In genomic region chr10:73251683-73252444, GRCh38 we compare ENCODE assay signal across 1 cellular context.
TF ChIP-seq lines count a peak whose summit lies in the region.

No MANE protein-coding gene starts in this region.

TF ChIP-seq in K562, 482 proteins besides CTCF, POLR2A, EP300 and RAD21 (continued from another document and continues in another):
- TF ChIP-seq FOXP4 (CRISPR knock-in tag; IDR thresholded peaks at IDR 0.05; ENCODE audit: borderline replicate concordance): peak; percentile 86; the same call in 1 of the 2 replicates
- TF ChIP-seq KHSRP (IDR thresholded peaks at IDR 0.05): 0 out of 2 replicates have a peak, but pooled peaks have one; percentile 19
- TF ChIP-seq DMBX1 (CRISPR knock-in tag; IDR thresholded peaks at IDR 0.05; ENCODE audit: borderline replicate concordance): 0 out of 2 replicates have a peak, but pooled peaks have one; percentile 23
- 0 out of 2 replicates have a peak, but pooled peaks have one; percentile 8 for TF ChIP-seq MEF2D (tag; conservative IDR thresholded peaks at IDR 0.05; ENCODE audit: low read depth)
- no peak for TF ChIP-seq EWSR1 (IDR thresholded peaks at IDR 0.05; ENCODE audit: borderline replicate concordance, low read depth, partially characterized antibody)
- TF ChIP-seq EHMT2 (IDR thresholded peaks at IDR 0.05): peak; percentile 32; the same call in 1 of the 2 replicates
- TF ChIP-seq ZNF707 (CRISPR knock-in tag; conservative IDR thresholded peaks at IDR 0.05): 0 out of 2 replicates have a peak, but pooled peaks have one; percentile 8
- TF ChIP-seq ZBTB26 (CRISPR knock-in tag; IDR thresholded peaks at IDR 0.05): no peak
- peak; percentile 61; the same call in 1 of the 2 replicates for TF ChIP-seq CEBPG (CRISPR knock-in tag; IDR thresholded peaks at IDR 0.05)
- TF ChIP-seq CEBPG (tag; conservative IDR thresholded peaks at IDR 0.05 in 1 of 2, IDR thresholded peaks at IDR 0.05 in 1 of 2): peak; percentile 43 to 64
- 0 out of 2 replicates have a peak, but pooled peaks have one; percentile 24 for TF ChIP-seq SMAD3 (CRISPR knock-in tag; conservative IDR thresholded peaks at IDR 0.05)
- TF ChIP-seq SRF (CRISPR knock-in tag; IDR thresholded peaks at IDR 0.05): 0 out of 4 replicates have a peak, but pooled peaks of 1 of the 2 experiments have one; percentile 37
- TF ChIP-seq THRAP3 (IDR thresholded peaks at IDR 0.05; ENCODE audit: borderline replicate concordance): 0 out of 2 replicates have a peak, but pooled peaks have one; percentile 52
- TF ChIP-seq ZBTB7A (IDR thresholded peaks at IDR 0.05; ENCODE audit: borderline replicate concordance, control insufficient read depth, low read depth, low read length): 0 out of 2 replicates have a peak, but pooled peaks have one; percentile 10
- TF ChIP-seq ZNF239 (CRISPR knock-in tag; IDR thresholded peaks at IDR 0.05): peak; percentile 17
- 0 out of 2 replicates have a peak, but pooled peaks have one; percentile 6 for TF ChIP-seq ZSCAN32 (CRISPR knock-in tag; IDR thresholded peaks at IDR 0.05)
- TF ChIP-seq ZNF57 (CRISPR knock-in tag; IDR thresholded peaks at IDR 0.05): peak; percentile 76; the same call in 1 of the 2 replicates
- no peak for TF ChIP-seq SIX5 (IDR thresholded peaks at IDR 0.05; ENCODE audit: borderline replicate concordance in 1 of 2, insufficient read depth in 1 of 2, low read depth in 1 of 2, low read length in 2 of 2)
- no peak for TF ChIP-seq THRA (IDR thresholded peaks at IDR 0.05)
- no peak for TF ChIP-seq MYBL2 (IDR thresholded peaks at IDR 0.05; ENCODE audit: low read depth)
- TF ChIP-seq MYBL2 (CRISPR knock-in tag; IDR thresholded peaks at IDR 0.05; ENCODE audit: borderline replicate concordance): no peak
- TF ChIP-seq RERE (CRISPR knock-in tag; IDR thresholded peaks at IDR 0.05; ENCODE audit: borderline replicate concordance): peak; percentile 11; the same call in 1 of the 2 replicates
- peak; percentile 70; the same call in 1 of the 2 replicates for TF ChIP-seq ZSCAN29 (IDR thresholded peaks at IDR 0.05)
- 0 out of 2 replicates have a peak, but pooled peaks have one; percentile 27 for TF ChIP-seq XRCC5 (IDR thresholded peaks at IDR 0.05; ENCODE audit: low read depth, low read length)
- 0 out of 2 replicates have a peak, but pooled peaks have one; percentile 1 for TF ChIP-seq FOXP1 (CRISPR knock-in tag; IDR thresholded peaks at IDR 0.05)
- TF ChIP-seq USF1 (CRISPR knock-in tag; IDR thresholded peaks at IDR 0.05): peak; percentile 65
- no peak for TF ChIP-seq KAT8 (IDR thresholded peaks at IDR 0.05; ENCODE audit: low read depth)
- peak; percentile 50; the same call in 1 of the 2 replicates for TF ChIP-seq ZNF232 (CRISPR knock-in tag; IDR thresholded peaks at IDR 0.05)
- peak; percentile 98 for TF ChIP-seq CHD1 (IDR thresholded peaks at IDR 0.05; ENCODE audit: low read length)
- peak; percentile 76 for TF ChIP-seq FOXK1 (CRISPR knock-in tag; IDR thresholded peaks at IDR 0.05; ENCODE audit: borderline replicate concordance)
- TF ChIP-seq RCOR1 (IDR thresholded peaks at IDR 0.05; ENCODE audit: borderline replicate concordance in 1 of 2, low read depth in 2 of 2, low read length in 2 of 2): no peak
- peak; percentile 18; the same call in 1 of the 2 replicates for TF ChIP-seq BRD4 (IDR thresholded peaks at IDR 0.05)
- no peak for TF ChIP-seq RNF2 (IDR thresholded peaks at IDR 0.05)
- TF ChIP-seq ZNF561 (CRISPR knock-in tag; conservative IDR thresholded peaks at IDR 0.05): 0 out of 2 replicates have a peak, but pooled peaks have one; percentile 35
- TF ChIP-seq ZBTB49 (CRISPR knock-in tag; IDR thresholded peaks at IDR 0.05; ENCODE audit: borderline replicate concordance): peak; percentile 67; the same call in 1 of the 2 replicates
- TF ChIP-seq ZZZ3 (IDR thresholded peaks at IDR 0.05): peak; percentile 63; the same call in 1 of the 2 replicates
- no peak for TF ChIP-seq HNRNPH1 (optimal IDR thresholded peaks at IDR 0.05; ENCODE audit: low read depth, low read length)
- peak; percentile 39 for TF ChIP-seq NCOA4 (IDR thresholded peaks at IDR 0.05; ENCODE audit: partially characterized antibody)
- no peak for TF ChIP-seq DPF2 (IDR thresholded peaks at IDR 0.05)
- 0 out of 2 replicates have a peak, but pooled peaks have one; percentile 10 for TF ChIP-seq ZBTB12 (CRISPR knock-in tag; IDR thresholded peaks at IDR 0.05)
- TF ChIP-seq MTF1 (CRISPR knock-in tag; IDR thresholded peaks at IDR 0.05; ENCODE audit: borderline replicate concordance): no peak
- no peak for TF ChIP-seq MCM2 (IDR thresholded peaks at IDR 0.05; ENCODE audit: low read depth)
- peak; percentile 31 for TF ChIP-seq WHSC1 (IDR thresholded peaks at IDR 0.05; ENCODE audit: low read length)
- TF ChIP-seq CEBPB (tag; IDR thresholded peaks at IDR 0.05): peak; percentile 83
- peak; percentile 52; the same call in 1 of the 2 replicates for TF ChIP-seq ZNF583 (CRISPR knock-in tag; IDR thresholded peaks at IDR 0.05)
- TF ChIP-seq CREB3L1 (IDR thresholded peaks at IDR 0.05; ENCODE audit: borderline replicate concordance, low read depth): no peak
- peak; percentile 57; the same call in 1 of the 2 replicates for TF ChIP-seq KAT7 (CRISPR knock-in tag; IDR thresholded peaks at IDR 0.05; ENCODE audit: borderline replicate concordance)
- TF ChIP-seq PRMT5 (CRISPR knock-in tag; IDR thresholded peaks at IDR 0.05): 0 out of 2 replicates have a peak, but pooled peaks have one; percentile 9
- TF ChIP-seq HES1 (IDR thresholded peaks at IDR 0.05; ENCODE audit: low read depth): 0 out of 2 replicates have a peak, but pooled peaks have one; percentile 14
- no peak; a peak in 1 of 4 replicates for TF ChIP-seq FOXA3 (CRISPR knock-in tag; conservative IDR thresholded peaks at IDR 0.05 in 1 of 2, IDR thresholded peaks at IDR 0.05 in 1 of 2)
